In genomic region chr12:50458606-50459005, GRCh38 we compare ENCODE assay signal across 2 cellular contexts.
TF ChIP-seq lines count a peak whose summit lies in the region.

No MANE protein-coding gene starts in this region.

TF ChIP-seq in IMR-90, 13 proteins besides CTCF, POLR2A, EP300 and RAD21:
- TF ChIP-seq SMC3 (IDR thresholded peaks at IDR 0.05; ENCODE audit: low read depth, low read length) (no peak), NFE2L2 (IDR thresholded peaks at IDR 0.05; ENCODE audit: low read depth, low read length) (no peak), MAZ (IDR thresholded peaks at IDR 0.05; ENCODE audit: borderline replicate concordance, low read depth, low read length) (no peak), USF2 (IDR thresholded peaks at IDR 0.05; ENCODE audit: low read depth, low read length) (no peak), MAFK (IDR thresholded peaks at IDR 0.05; ENCODE audit: low read depth, low read length) (no peak), FOS (IDR thresholded peaks at IDR 0.05; ENCODE audit: low read depth, low read length) (no peak), BHLHE40 (IDR thresholded peaks at IDR 0.05; ENCODE audit: low read depth, low read length) (no peak)

TF ChIP-seq in K562, 482 proteins besides CTCF, POLR2A, EP300 and RAD21:
- TF ChIP-seq KDM5B (IDR thresholded peaks at IDR 0.05; ENCODE audit: insufficient replicate concordance, low read depth, low read length), result no peak
- no peak for TF ChIP-seq ZNF695 (CRISPR knock-in tag; IDR thresholded peaks at IDR 0.05)
- no peak for TF ChIP-seq PTRF (tag; IDR thresholded peaks at IDR 0.05)
- no peak for TF ChIP-seq TRIM24 (IDR thresholded peaks at IDR 0.05)
- no peak for TF ChIP-seq ZC3H4 (CRISPR knock-in tag; IDR thresholded peaks at IDR 0.05; ENCODE audit: borderline replicate concordance)
- no peak for TF ChIP-seq SMAD1 (IDR thresholded peaks at IDR 0.05; ENCODE audit: low read depth, low read length, partially characterized antibody)
- TF ChIP-seq NFATC3 (IDR thresholded peaks at IDR 0.05), result no peak
- TF ChIP-seq KDM2B (CRISPR knock-in tag; IDR thresholded peaks at IDR 0.05), result no peak
- TF ChIP-seq STAG1 (CRISPR knock-in tag; IDR thresholded peaks at IDR 0.05; ENCODE audit: borderline replicate concordance), result no peak
- TF ChIP-seq AFF1 (IDR thresholded peaks at IDR 0.05; ENCODE audit: low read depth in 1 of 2, partially characterized antibody in 2 of 2), result no peak
- TF ChIP-seq BRD9 (IDR thresholded peaks at IDR 0.05; ENCODE audit: low read depth, partially characterized antibody), result no peak
- TF ChIP-seq MTA1 (IDR thresholded peaks at IDR 0.05; ENCODE audit: borderline replicate concordance), result no peak
- TF ChIP-seq FIP1L1 (IDR thresholded peaks at IDR 0.05; ENCODE audit: low read depth, low read length, poor library complexity, severe bottlenecking), result no peak
- TF ChIP-seq ZNF584 (CRISPR knock-in tag; IDR thresholded peaks at IDR 0.05; ENCODE audit: low read depth), result no peak
- no peak for TF ChIP-seq MTF1 (CRISPR knock-in tag; IDR thresholded peaks at IDR 0.05; ENCODE audit: borderline replicate concordance)
- TF ChIP-seq ZNF347 (CRISPR knock-in tag; IDR thresholded peaks at IDR 0.05; ENCODE audit: low read depth), result no peak
- no peak for TF ChIP-seq NCOA2 (IDR thresholded peaks at IDR 0.05; ENCODE audit: partially characterized antibody in 2 of 2)
- no peak for TF ChIP-seq NR0B1 (IDR thresholded peaks at IDR 0.05; ENCODE audit: partially characterized antibody)
